Comparison of ENCODE assay signal across 27 cellular contexts in the genomic region with DNA sequence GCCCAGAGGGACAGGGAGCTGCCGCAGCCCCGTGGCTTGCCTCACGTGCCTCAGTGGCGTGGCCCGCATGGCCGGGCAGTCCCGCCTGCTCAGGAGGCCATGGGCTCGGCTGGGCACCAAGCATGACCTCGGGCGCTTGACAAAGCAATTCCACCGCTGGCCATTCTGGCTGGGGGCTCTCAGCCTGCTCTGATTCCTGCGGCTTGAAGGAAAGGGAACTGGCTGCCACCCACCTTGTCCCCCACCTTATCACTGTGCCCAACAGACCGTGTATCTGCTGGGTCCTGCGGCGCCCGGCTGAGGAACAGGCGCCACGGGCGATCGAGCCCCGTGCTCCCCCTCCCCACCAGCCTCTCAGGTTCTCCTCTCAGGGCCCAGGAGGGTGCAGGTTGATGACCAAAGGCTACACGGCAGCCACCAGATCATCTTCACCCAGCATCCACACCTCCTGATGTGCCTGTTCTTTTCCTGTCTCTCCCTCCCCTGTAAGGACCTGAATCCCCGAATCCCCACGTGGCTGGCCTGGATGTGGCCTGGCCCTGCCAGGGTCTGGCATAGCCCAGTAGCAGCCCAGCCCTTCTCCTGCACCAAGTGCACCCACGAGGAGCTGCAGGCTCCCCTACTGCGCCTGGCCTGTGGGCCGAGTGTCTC. TPM values are rescaled to one million over a fixed set of nuclear protein-coding genes. Genes with fewer than 3 reads are reported as not detected.
DNase-seq lines count a peak whose midpoint lies in the region; ATAC-seq and TF ChIP-seq lines count a peak whose summit lies in the region.
"Had no signal": no experiment of that assay in that cellular context is flagged by ENCODE, and none has a peak within 500 bp of the region (broad histone marks: within the 10 kb centered on the region; RNA-seq: fewer than 3 reads in every experiment).

No MANE protein-coding gene starts in this region.

- H3K4me1 Mint-ChIP-seq in progenitor cell of endocrine pancreas (ENCODE audit: low read depth), result peaks cover 35% of the 10 kb centered on the region
- no peaks in the 10 kb centered on the region for H3K4me1 Mint-ChIP-seq in immature natural killer cell
- H3K4me1 Mint-ChIP-seq in activated T-cell treated with anti-CD3 and anti-CD28 coated beads, Interleukin-2, amount 50 U/mL, for 4 hours (ENCODE audit: low read depth), result no peaks in the 10 kb centered on the region

- H3K4me3 ChIP-seq in heart left ventricle (no peak overlapping the region), right cardiac atrium (ENCODE audit: low read length) (no peak overlapping the region), aorta (ENCODE audit: low read length in 2 of 2) (no peak overlapping the region)
- H3K4me3 ChIP-seq: colonic mucosa, PC-9, thyroid gland had no signal

- 85 to 92% (median 87%) methylated on average over 14 to 27 of the region's 27 CpGs for WGBS in heart left ventricle, 4 donors
- WGBS in right cardiac atrium, result 88% methylated on average over 27 of the region's 27 CpGs
- WGBS in aorta, 2 donors, result 46 to 53% methylated on average over 27 of the region's 27 CpGs

- H3K27ac Mint-ChIP-seq in progenitor cell of endocrine pancreas, result peak overlapping the region; percentile 56
- no peak overlapping the region for H3K27ac Mint-ChIP-seq in immature natural killer cell
- H3K27ac Mint-ChIP-seq: activated CD4-positive, alpha-beta memory T cell treated with anti-CD3 and anti-CD28 coated beads for 36 hours; activated naive CD8-positive, alpha-beta T cell treated with anti-CD3 and anti-CD28 coated beads, Interleukin-2, amount 50 U/mL, for 24 hours had no signal

- H3K27ac ChIP-seq in heart left ventricle (peak overlapping the region in 10 of 12 donors; percentile 35 to 84 (median 64)), right cardiac atrium (ENCODE audit: low read length) (no peak overlapping the region), aorta (ENCODE audit: low read depth in 1 of 2, low read length in 2 of 2) (peak overlapping the region; percentile 10 to 64)
- H3K27ac ChIP-seq: brain microvascular endothelial cell, colonic mucosa, KMS-11, PC-9 had no signal

- TF ChIP-seq POLR2A in heart left ventricle (IDR thresholded peaks at IDR 0.05), result no peak

- TF ChIP-seq CTCF in heart left ventricle (IDR thresholded peaks at IDR 0.05) (no peak), progenitor cell of endocrine pancreas (IDR thresholded peaks at IDR 0.05; ENCODE audit: unreplicated experiment) (no peak)

- H3K9me3 ChIP-seq in heart left ventricle (no peaks in the 10 kb centered on the region), right cardiac atrium (ENCODE audit: control insufficient read depth, low read length) (no peaks in the 10 kb centered on the region), aorta (ENCODE audit: control insufficient read depth, low read length) (no peaks in the 10 kb centered on the region)
- H3K9me3 ChIP-seq: colonic mucosa, thyroid gland had no signal

- intact Hi-C loops in heart left ventricle (cut with DNase I), result loop anchor here in 2 of 10 donors (2.0 kb wide), 1 partner anchor 19 kb away; no protein-coding TSS in a partner anchor
- intact Hi-C loops in right cardiac atrium (cut with DNase I), result no loop called here
- intact Hi-C loops in aorta (cut with DNase I), result loop anchor here in 1 of 2 donors (10.0 kb wide), 1 partner anchor 175 kb away; a partner anchor contains a TSS

- no peaks in the 10 kb centered on the region for H3K9me3 Mint-ChIP-seq in progenitor cell of endocrine pancreas (ENCODE audit: low read depth)
- H3K9me3 Mint-ChIP-seq in immature natural killer cell, result no peaks in the 10 kb centered on the region
- H3K9me3 Mint-ChIP-seq in activated T-cell treated with anti-CD3 and anti-CD28 coated beads, Interleukin-2, amount 50 U/mL, for 4 hours, result no peaks in the 10 kb centered on the region
- H3K9me3 Mint-ChIP-seq: activated CD4-positive, alpha-beta memory T cell treated with anti-CD3 and anti-CD28 coated beads for 36 hours; activated naive CD8-positive, alpha-beta T cell treated with anti-CD3 and anti-CD28 coated beads, Interleukin-2, amount 50 U/mL, for 24 hours; H9 had no signal

- no peak overlapping the region for H3K4me3 Mint-ChIP-seq in progenitor cell of endocrine pancreas (ENCODE audit: low read depth)
- H3K4me3 Mint-ChIP-seq in immature natural killer cell, result no peak overlapping the region
- H3K4me3 Mint-ChIP-seq in activated T-cell treated with anti-CD3 and anti-CD28 coated beads, Interleukin-2, amount 50 U/mL, for 4 hours, result no peak overlapping the region
- H3K4me3 Mint-ChIP-seq: activated CD4-positive, alpha-beta memory T cell treated with anti-CD3 and anti-CD28 coated beads for 36 hours; activated naive CD8-positive, alpha-beta T cell treated with anti-CD3 and anti-CD28 coated beads, Interleukin-2, amount 50 U/mL, for 24 hours; H9 had no signal

- ATAC-seq in heart left ventricle, result no peak
- no peak for ATAC-seq in right cardiac atrium
- no peak for ATAC-seq in aorta (ENCODE audit: low FRiP score)
- no peak for ATAC-seq in activated T-cell treated with anti-CD3 and anti-CD28 coated beads, Interleukin-2, amount 50 U/mL, for 4 hours
- ATAC-seq: activated CD4-positive, CD25-positive, alpha-beta regulatory T cell treated with anti-CD3 and anti-CD28 coated beads, Interleukin-2, amount 50 U/mL, for 24 hours; activated naive CD8-positive, alpha-beta T cell treated with anti-CD3 and anti-CD28 coated beads, Interleukin-2, amount 50 U/mL, for 24 hours had no signal

- peaks cover 34 to 99% (median 87%) of the 10 kb centered on the region in 12 donors for H3K4me1 ChIP-seq in heart left ventricle
- H3K4me1 ChIP-seq in right cardiac atrium (ENCODE audit: control insufficient read depth, insufficient read depth, low read length), result peaks cover 26% of the 10 kb centered on the region
- peaks cover 7% of the 10 kb centered on the region in 2 donors for H3K4me1 ChIP-seq in aorta (ENCODE audit: control insufficient read depth in 1 of 2, insufficient read depth in 2 of 2, low read length in 2 of 2)
- H3K4me1 ChIP-seq: colonic mucosa had no signal

- H3K27me3 ChIP-seq in heart left ventricle, result no peaks in the 10 kb centered on the region
- no peaks in the 10 kb centered on the region for H3K27me3 ChIP-seq in right cardiac atrium (ENCODE audit: control insufficient read depth, insufficient read depth)
- H3K27me3 ChIP-seq in aorta (ENCODE audit: control insufficient read depth in 1 of 2, insufficient read depth in 2 of 2, low read length in 1 of 2), result no peaks in the 10 kb centered on the region
- H3K27me3 ChIP-seq: brain microvascular endothelial cell, colonic mucosa, thyroid gland had no signal

- no peaks in the 10 kb centered on the region for H3K27me3 Mint-ChIP-seq in progenitor cell of endocrine pancreas
- no peaks in the 10 kb centered on the region for H3K27me3 Mint-ChIP-seq in immature natural killer cell (ENCODE audit: low read depth in 3 of 3)
- H3K27me3 Mint-ChIP-seq in activated T-cell treated with anti-CD3 and anti-CD28 coated beads, Interleukin-2, amount 50 U/mL, for 4 hours (ENCODE audit: low read depth), result no peaks in the 10 kb centered on the region
- H3K27me3 Mint-ChIP-seq: activated CD4-positive, alpha-beta memory T cell treated with anti-CD3 and anti-CD28 coated beads for 36 hours; activated naive CD8-positive, alpha-beta T cell treated with anti-CD3 and anti-CD28 coated beads, Interleukin-2, amount 50 U/mL, for 24 hours had no signal

- H3K36me3 ChIP-seq in heart left ventricle, result no peaks in the 10 kb centered on the region
- H3K36me3 ChIP-seq in aorta (ENCODE audit: control insufficient read depth in 1 of 2, insufficient read depth in 2 of 2, low read length in 1 of 2), result no peaks in the 10 kb centered on the region
- H3K36me3 ChIP-seq: brain microvascular endothelial cell, colonic mucosa, thyroid gland had no signal

- DNase-seq in heart left ventricle, result peak in 1 of 5 donors; percentile 52
- DNase-seq in right cardiac atrium, result no peak
- DNase-seq in left kidney (ENCODE audit: low read depth, low spot score), result peak; percentile 52
- DNase-seq in progenitor cell of endocrine pancreas (ENCODE audit: low spot score, unreplicated experiment), result no peak
- peak in 1 of 2 donors; percentile 68 for DNase-seq in aorta
- no peak for DNase-seq in cortex of kidney (lab: John Stamatoyannopoulos, UW)
- no peak for DNase-seq in immature natural killer cell
- DNase-seq in activated T-cell treated with anti-CD3 and anti-CD28 coated beads, Interleukin-2, amount 50 U/mL, for 4 hours, result no peak
- DNase-seq: activated CD4-positive, alpha-beta memory T cell treated with anti-CD3 and anti-CD28 coated beads for 36 hours; activated gamma-delta T cell treated with Interleukin-2 at 50 U/mL for 16 hours; activated naive CD8-positive, alpha-beta T cell treated with anti-CD3 and anti-CD28 coated beads, Interleukin-2, amount 50 U/mL, for 24 hours; brain microvascular endothelial cell; colonic mucosa; H9; kidney; NCI-H1694 treated with DMSO at 0.1 percent for 48 hours; NCI-H2171; NCI-H510A treated with DMSO at 0.1 percent for 48 hours; NK-92 treated with Interleukin-12 subunit alpha and Interleukin-12 subunit beta, amount 100 ng/mL, for 24 hours; nucleus accumbens; PC-9; stimulated activated CD4-positive, alpha-beta T cell treated with anti-CD3 and anti-CD28 coated beads, Interleukin-4, amount 100 ng/mL, for 24 hours; stimulated activated naive CD4-positive, alpha-beta T cell; T-helper 1 cell; thyroid gland had no signal

- H3K36me3 Mint-ChIP-seq in progenitor cell of endocrine pancreas (ENCODE audit: insufficient read depth) (peaks cover 2% of the 10 kb centered on the region), immature natural killer cell (no peaks in the 10 kb centered on the region)
- no peaks in the 10 kb centered on the region for H3K36me3 Mint-ChIP-seq in activated T-cell treated with anti-CD3 and anti-CD28 coated beads, Interleukin-2, amount 50 U/mL, for 4 hours (ENCODE audit: insufficient read depth)
- H3K36me3 Mint-ChIP-seq: activated CD4-positive, alpha-beta memory T cell treated with anti-CD3 and anti-CD28 coated beads for 36 hours had no signal

RNA-seq across cellular contexts. Expression of a gene that starts 20.6 kb away (rescaled TPM):
- 100 to 1,000 TPM in 1 of 9 donors, 10 to 100 TPM in 8; 23.4 to 111 (median 34.6) TPM for total RNA-seq in heart left ventricle
- polyA plus RNA-seq in heart left ventricle, result 10 to 100 TPM in 1 of 2 donors, 1 to 10 TPM in 1; 7.6 to 32.8 TPM
- total RNA-seq in right cardiac atrium, result 10 to 100 TPM; 30.3 to 42.5 (median 36.3) TPM
- 12.2 TPM for polyA plus RNA-seq in right cardiac atrium
- 169 and 175 TPM in 2 replicates for total RNA-seq in progenitor cell of endocrine pancreas
- total RNA-seq in aorta, result 100 to 1,000 TPM; 160 to 172 TPM
- polyA plus RNA-seq in aorta, result 10 to 100 TPM; 46.5 to 48.1 TPM
- 1 to 10 TPM; 3.4 to 5.6 (median 3.7) TPM for polyA plus RNA-seq in immature natural killer cell
- 10 to 100 TPM in 2 of 3 donors, 1 to 10 TPM in 1; 8.8 to 17.9 (median 12.5) TPM for total RNA-seq in activated T-cell treated with anti-CD3 and anti-CD28 coated beads, Interleukin-2, amount 50 U/mL, for 4 hours
